ENCODE assay signal across 1 cellular context in genomic region chr2:15929008-15929407, GRCh38. TPM values are rescaled to one million over a fixed set of nuclear protein-coding genes. Genes with fewer than 3 reads are reported as not detected.
"Had no signal": no experiment of that assay in that cellular context is flagged by ENCODE, and none has a peak within 500 bp of the region (broad histone marks: within the 10 kb centered on the region; RNA-seq: fewer than 3 reads in every experiment).

No MANE protein-coding gene starts in this region.

RNA-seq across cellular contexts. Expression of gene MYCN, which starts 11.3 kb away (rescaled TPM):
- total RNA-seq: subcutaneous adipose tissue had no signal
